1 cellular context compared by ENCODE assay signal in genomic region chr2:230680463-230681195, GRCh38.
TF ChIP-seq lines count a peak whose summit lies in the region.

No MANE protein-coding gene starts in this region.

TF ChIP-seq in HCT116, 20 proteins besides CTCF, POLR2A, EP300 and RAD21 (continued from another document):
- no peak for TF ChIP-seq POLR2AphosphoS5 (IDR thresholded peaks at IDR 0.05; ENCODE audit: low read depth, low read length)
- TF ChIP-seq TCF7L2 (IDR thresholded peaks at IDR 0.05; ENCODE audit: borderline replicate concordance, extremely low read depth, insufficient read depth, insufficient read length) = no peak
- TF ChIP-seq, protein P1, sequence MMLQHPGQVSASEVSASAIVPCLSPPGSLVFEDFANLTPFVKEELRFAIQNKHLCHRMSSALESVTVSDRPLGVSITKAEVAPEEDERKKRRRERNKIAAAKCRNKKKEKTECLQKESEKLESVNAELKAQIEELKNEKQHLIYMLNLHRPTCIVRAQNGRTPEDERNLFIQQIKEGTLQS (IDR thresholded peaks at IDR 0.05) = no peak
